ENCODE assay signal across 9 cellular contexts in genomic region chr20:60055740-60056139, GRCh38.
DNase-seq lines count a peak whose midpoint lies in the region; ATAC-seq and TF ChIP-seq lines count a peak whose summit lies in the region.
"Had no signal": no experiment of that assay in that cellular context is flagged by ENCODE, and none has a peak within 500 bp of the region (broad histone marks: within the 10 kb centered on the region; RNA-seq: fewer than 3 reads in every experiment).

No MANE protein-coding gene starts in this region.

- no peak for TF ChIP-seq POLR2A in suprapubic skin (IDR thresholded peaks at IDR 0.05)

- ATAC-seq in HG03460 (IDR thresholded peaks at IDR 0.05; ENCODE audit: unreplicated experiment) = peak; percentile 50
- ATAC-seq in HG02840 (IDR thresholded peaks at IDR 0.05; ENCODE audit: low FRiP score, unreplicated experiment) = no peak

- H3K9me2 ChIP-seq in Karpas-422 (replicated peaks; ENCODE audit: insufficient read depth, low read length) = no peaks in the 10 kb centered on the region

- TF ChIP-seq EP300 in suprapubic skin (IDR thresholded peaks at IDR 0.05) = no peak

- H3K36me3 ChIP-seq in suprapubic skin (no peaks in the 10 kb centered on the region), Karpas-422 (ENCODE audit: insufficient read depth, low read length) (no peaks in the 10 kb centered on the region)

- DNase-seq in AG04449 (ENCODE audit: low read depth, low spot score) = no peak
- peak; percentile 22 for DNase-seq in activated T-cell treated with anti-CD3 and anti-CD28 coated beads for 1 hour (ENCODE audit: low read depth)
- DNase-seq in hippocampal formation (lab: John Stamatoyannopoulos, UW) = peak; percentile 15 to 43
- peak in 1 of 2 donors; percentile 70 for DNase-seq in suprapubic skin (ENCODE audit: low spot score in 2 of 2)
- no peak for DNase-seq in NCI-H2196 (lab: John Stamatoyannopoulos, UW; ENCODE audit: unreplicated experiment)
- no peak for DNase-seq in Karpas-422

- CTCF ChIA-PET in AG04449 (lab: Yijun Ruan, JAX) = interaction anchor here (0.8 to 5.0 kb wide), 15 partner anchors 9 to 1206 kb away, joined by 3 to 94 read pairs (median 6); partner anchors contain the start of genes FAM217B and PPP1R3D

- no peaks in the 10 kb centered on the region for H3K79me2 ChIP-seq in Karpas-422 (ENCODE audit: low read length)

- TF ChIP-seq CTCF in AG04449 (IDR thresholded peaks at IDR 0.05; ENCODE audit: insufficient read depth, low read length, missing control alignments) (no peak), suprapubic skin (IDR thresholded peaks at IDR 0.05) (no peak)

- peak overlapping the region; percentile 57 for H3K4me3 ChIP-seq in AG04449 (ENCODE audit: low read depth, low read length)
- peak overlapping the region; percentile 15 for H3K4me3 ChIP-seq in suprapubic skin
- no peak overlapping the region for H3K4me3 ChIP-seq in Karpas-422 (ENCODE audit: low read length)

- H2AFZ ChIP-seq in Karpas-422 (ENCODE audit: low read length) = no peak overlapping the region

- POLR2A ChIA-PET in AG04449 (lab: Yijun Ruan, JAX) = no interaction called here

- WGBS in suprapubic skin = 53% methylated on average over 14 of the region's 14 CpGs

- H3K4me1 ChIP-seq in suprapubic skin = peaks cover 22% of the 10 kb centered on the region
- H3K4me1 ChIP-seq in Karpas-422 (ENCODE audit: low read length) = no peaks in the 10 kb centered on the region

- no peak overlapping the region for H3K27ac ChIP-seq in suprapubic skin
- H3K27ac ChIP-seq in Karpas-422 (ENCODE audit: low read length) = no peak overlapping the region

- H3K27me3 ChIP-seq in suprapubic skin = peaks cover 23% of the 10 kb centered on the region
- H3K27me3 ChIP-seq in Karpas-422 (ENCODE audit: low read length) = no peaks in the 10 kb centered on the region

- no peaks in the 10 kb centered on the region for H4K20me1 ChIP-seq in Karpas-422 (ENCODE audit: insufficient read depth, low read depth, low read length)

- no peak overlapping the region for H3K4me2 ChIP-seq in Karpas-422 (ENCODE audit: low read depth, low read length, poor library complexity, severe bottlenecking)

- no peaks in the 10 kb centered on the region for H3K9me3 ChIP-seq in suprapubic skin
- no peaks in the 10 kb centered on the region for H3K9me3 ChIP-seq in Karpas-422 (ENCODE audit: low read length)
- H3K9me3 ChIP-seq: Caco-2 had no signal

- H3K9ac ChIP-seq in Karpas-422 (ENCODE audit: low read length) = no peak overlapping the region

Comparison
In these comparisons a context has a peak if more than half of its experiments do, and no peak if none do; other contexts are left out.
1. DNase-seq: peak in activated T-cell treated with anti-CD3 and anti-CD28 coated beads for 1 hour (single experiment) and hippocampal formation (2 of 2); none in AG04449 (single experiment), NCI-H2196 (single experiment) and Karpas-422 (single experiment).